In the genomic region with DNA sequence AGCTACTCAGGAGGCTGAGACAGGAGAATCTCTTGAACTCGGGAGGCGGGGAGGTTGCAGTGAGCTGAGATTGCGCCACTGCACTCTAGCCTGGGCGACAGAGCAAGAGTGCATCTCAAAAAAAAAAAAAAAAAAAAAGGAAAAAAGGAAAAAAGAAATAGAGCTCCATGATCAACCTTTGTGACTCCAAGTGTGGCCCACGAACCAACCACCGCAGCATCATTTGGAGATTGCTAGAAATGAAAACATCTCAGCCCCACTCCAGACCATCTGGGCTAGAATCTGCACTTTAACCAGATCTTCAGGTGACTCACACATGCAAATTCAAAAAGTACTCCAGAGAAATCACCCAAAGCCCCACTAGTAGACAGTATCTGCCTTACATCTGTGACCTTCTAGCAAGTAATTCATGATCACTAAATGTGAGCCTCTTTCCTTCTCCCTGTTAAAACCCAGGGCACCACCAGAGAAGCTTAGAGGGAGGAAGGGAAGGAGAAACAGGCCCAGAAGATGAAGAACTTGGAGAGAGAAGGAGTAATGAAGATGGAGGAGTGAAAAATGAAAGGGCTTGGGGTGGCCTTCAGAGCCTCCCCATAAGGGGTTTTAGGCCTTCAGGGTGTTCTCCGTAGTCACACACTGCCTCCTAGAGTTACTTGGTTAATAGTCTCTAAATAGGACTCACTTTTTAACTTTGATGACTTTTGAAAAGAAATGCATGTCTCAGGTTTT, we compare ENCODE assay signal across 8 cellular contexts.
DNase-seq lines count a peak whose midpoint lies in the region; ATAC-seq and TF ChIP-seq lines count a peak whose summit lies in the region.

No MANE protein-coding gene starts in this region.

- H3K27me3 Mint-ChIP-seq in CD4-positive, CD25-positive, alpha-beta regulatory T cell: peaks cover 4% of the 10 kb centered on the region
- H3K27me3 Mint-ChIP-seq in glutamatergic neuron (ENCODE audit: unreplicated experiment) (no peaks in the 10 kb centered on the region), Calu3 (ENCODE audit: unreplicated experiment) (no peaks in the 10 kb centered on the region)

- H3K27me3 ChIP-seq in CD4-positive, CD25-positive, alpha-beta regulatory T cell (ENCODE audit: control insufficient read depth, insufficient read depth, low read length): no peaks in the 10 kb centered on the region
- H3K27me3 ChIP-seq in PC-9 (ENCODE audit: insufficient read depth, low read depth) (no peaks in the 10 kb centered on the region), lower lobe of right lung (ENCODE audit: low read depth) (no peaks in the 10 kb centered on the region)

- no peaks in the 10 kb centered on the region for H3K9me3 ChIP-seq in CD4-positive, CD25-positive, alpha-beta regulatory T cell (ENCODE audit: control insufficient read depth in 2 of 2, low read length in 2 of 2)
- H3K9me3 ChIP-seq in PC-9 (ENCODE audit: insufficient read depth, low read depth) (no peaks in the 10 kb centered on the region), lower lobe of right lung (no peaks in the 10 kb centered on the region)

- H3K9me2 ChIP-seq in PC-9 (ENCODE audit: insufficient read depth): no peaks in the 10 kb centered on the region

- CTCF ChIA-PET in PC-9 (lab: Charles Lee): interaction anchor here (0.7 kb wide), 1 partner anchor 657 kb away, joined by 5 read pairs; no protein-coding TSS in a partner anchor
- CTCF ChIA-PET in Calu3 (lab: Charles Lee): no interaction called here

- DNase-seq in CD4-positive, CD25-positive, alpha-beta regulatory T cell: peak; percentile 13 to 82 (median 67)
- DNase-seq in PC-9 (no peak), astrocyte of the spinal cord (ENCODE audit: low read depth, low spot score) (peak; percentile 12), lower lobe of right lung (no peak), glutamatergic neuron (no peak), Calu3 (no peak), AG08395 (ENCODE audit: low spot score) (no peak)

- H3K9me3 Mint-ChIP-seq in CD4-positive, CD25-positive, alpha-beta regulatory T cell: no peaks in the 10 kb centered on the region
- H3K9me3 Mint-ChIP-seq in glutamatergic neuron (ENCODE audit: unreplicated experiment) (no peaks in the 10 kb centered on the region), Calu3 (ENCODE audit: low read depth, unreplicated experiment) (no peaks in the 10 kb centered on the region)

- TF ChIP-seq CTCF in PC-9 (conservative IDR thresholded peaks at IDR 0.05) (0 out of 2 replicates have a peak, but pooled peaks have one; percentile 28), astrocyte of the spinal cord (IDR thresholded peaks at IDR 0.05; ENCODE audit: low read depth, low read length) (no peak), lower lobe of right lung (IDR thresholded peaks at IDR 0.05) (peak; percentile 45), glutamatergic neuron (IDR thresholded peaks at IDR 0.05; ENCODE audit: partially characterized antibody, unreplicated experiment) (no peak), Calu3 (IDR thresholded peaks at IDR 0.05; ENCODE audit: unreplicated experiment) (no peak)

- BruUV-seq in PC-9 (replicated peaks; lab: Mats Ljungman, UMichigan): no TSS peak
- no TSS peak for BruUV-seq in Calu3 (replicated peaks; lab: Mats Ljungman, UMichigan)

- intact Hi-C loops in PC-9 (cut with micrococcal nuclease; ENCODE audit: unreplicated experiment) (no loop called here), lower lobe of right lung (cut with DNase I) (no loop called here), Calu3 (cut with micrococcal nuclease; ENCODE audit: unreplicated experiment) (no loop called here)

- H3K4me3 Mint-ChIP-seq in CD4-positive, CD25-positive, alpha-beta regulatory T cell: no peak overlapping the region
- H3K4me3 Mint-ChIP-seq in glutamatergic neuron (ENCODE audit: unreplicated experiment): no peak overlapping the region
- H3K4me3 Mint-ChIP-seq in Calu3 (ENCODE audit: low read depth, unreplicated experiment): no peak overlapping the region

- H4K20me1 ChIP-seq in PC-9 (ENCODE audit: insufficient read depth): no peaks in the 10 kb centered on the region

- H3K27ac ChIP-seq in CD4-positive, CD25-positive, alpha-beta regulatory T cell (ENCODE audit: insufficient read depth, low read length, poor library complexity, severe bottlenecking): no peak overlapping the region
- H3K27ac ChIP-seq in PC-9 (no peak overlapping the region), lower lobe of right lung (no peak overlapping the region)

- no peaks in the 10 kb centered on the region for H3K36me3 ChIP-seq in CD4-positive, CD25-positive, alpha-beta regulatory T cell (ENCODE audit: control insufficient read depth, insufficient read depth, low read length)
- H3K36me3 ChIP-seq in PC-9 (ENCODE audit: low read depth) (no peaks in the 10 kb centered on the region), lower lobe of right lung (no peaks in the 10 kb centered on the region)

- peaks cover 4% of the 10 kb centered on the region for H3K4me1 ChIP-seq in CD4-positive, CD25-positive, alpha-beta regulatory T cell (ENCODE audit: control insufficient read depth, insufficient read depth, low read length, poor library complexity, severe bottlenecking)
- H3K4me1 ChIP-seq in PC-9 (replicated peaks; ENCODE audit: insufficient read depth) (no peaks in the 10 kb centered on the region), lower lobe of right lung (peaks cover 4% of the 10 kb centered on the region)

- no peaks in the 10 kb centered on the region for H3K36me3 Mint-ChIP-seq in CD4-positive, CD25-positive, alpha-beta regulatory T cell
- H3K36me3 Mint-ChIP-seq in glutamatergic neuron (ENCODE audit: unreplicated experiment) (no peaks in the 10 kb centered on the region), Calu3 (ENCODE audit: insufficient read depth, unreplicated experiment) (no peaks in the 10 kb centered on the region)

- H3K4me1 Mint-ChIP-seq in CD4-positive, CD25-positive, alpha-beta regulatory T cell: peaks cover 4 to 12% (median 6%) of the 10 kb centered on the region in 4 donors
- H3K4me1 Mint-ChIP-seq in glutamatergic neuron (ENCODE audit: low read depth, unreplicated experiment): peaks cover 5% of the 10 kb centered on the region
- no peaks in the 10 kb centered on the region for H3K4me1 Mint-ChIP-seq in Calu3 (ENCODE audit: low read depth, unreplicated experiment)

- POLR2A ChIA-PET in PC-9 (lab: Charles Lee; ENCODE audit: unreplicated experiment): no interaction called here

- peak; percentile 88 for ATAC-seq in CD4-positive, CD25-positive, alpha-beta regulatory T cell (ENCODE audit: low read depth in 2 of 2)
- ATAC-seq in GM21360 (IDR thresholded peaks at IDR 0.05; ENCODE audit: unreplicated experiment): peak; percentile 62
- ATAC-seq in lower lobe of right lung: peak; percentile 73

- peak overlapping the region; percentile 47 to 82 (median 56) for H3K27ac Mint-ChIP-seq in CD4-positive, CD25-positive, alpha-beta regulatory T cell
- H3K27ac Mint-ChIP-seq in glutamatergic neuron (ENCODE audit: unreplicated experiment): no peak overlapping the region
- H3K27ac Mint-ChIP-seq in Calu3 (ENCODE audit: unreplicated experiment): no peak overlapping the region

- in situ Hi-C loops in astrocyte of the spinal cord (cut with HindIII; ENCODE audit: low sequenced_read_pairs): no loop called here

- no peak overlapping the region for H2AFZ ChIP-seq in PC-9

- H3F3A ChIP-seq in PC-9 (ENCODE audit: insufficient read depth, low read depth): no peaks in the 10 kb centered on the region

- H3K4me2 ChIP-seq in PC-9: no peak overlapping the region

- no peaks in the 10 kb centered on the region for H3K79me2 ChIP-seq in PC-9 (ENCODE audit: low read depth)

- no peak overlapping the region for H3K4me3 ChIP-seq in CD4-positive, CD25-positive, alpha-beta regulatory T cell (ENCODE audit: low read depth, low read length)
- H3K4me3 ChIP-seq in PC-9 (no peak overlapping the region), astrocyte of the spinal cord (ENCODE audit: low read depth, low read length) (no peak overlapping the region), lower lobe of right lung (no peak overlapping the region)

Comparison
In these comparisons a context has a peak if more than half of its experiments do, and no peak if none do; other contexts are left out.
1. DNase-seq: peak in CD4-positive, CD25-positive, alpha-beta regulatory T cell (3 of 3) and astrocyte of the spinal cord (single experiment); none in PC-9 (0 of 2), lower lobe of right lung (single experiment), glutamatergic neuron (single experiment), Calu3 (single experiment) and AG08395 (single experiment).
2. H3K27ac Mint-ChIP-seq: peak in CD4-positive, CD25-positive, alpha-beta regulatory T cell (3 of 3); none in glutamatergic neuron (single experiment) and Calu3 (single experiment).
3. CTCF ChIP-seq: peak in PC-9 (single experiment) and lower lobe of right lung (single experiment); none in astrocyte of the spinal cord (single experiment), glutamatergic neuron (single experiment) and Calu3 (single experiment).
4. Peak in every context shown above with its lines, with median percentiles within 50 percentile points of each other: ATAC-seq.